1 cellular context compared by ENCODE assay signal in the genomic region with DNA sequence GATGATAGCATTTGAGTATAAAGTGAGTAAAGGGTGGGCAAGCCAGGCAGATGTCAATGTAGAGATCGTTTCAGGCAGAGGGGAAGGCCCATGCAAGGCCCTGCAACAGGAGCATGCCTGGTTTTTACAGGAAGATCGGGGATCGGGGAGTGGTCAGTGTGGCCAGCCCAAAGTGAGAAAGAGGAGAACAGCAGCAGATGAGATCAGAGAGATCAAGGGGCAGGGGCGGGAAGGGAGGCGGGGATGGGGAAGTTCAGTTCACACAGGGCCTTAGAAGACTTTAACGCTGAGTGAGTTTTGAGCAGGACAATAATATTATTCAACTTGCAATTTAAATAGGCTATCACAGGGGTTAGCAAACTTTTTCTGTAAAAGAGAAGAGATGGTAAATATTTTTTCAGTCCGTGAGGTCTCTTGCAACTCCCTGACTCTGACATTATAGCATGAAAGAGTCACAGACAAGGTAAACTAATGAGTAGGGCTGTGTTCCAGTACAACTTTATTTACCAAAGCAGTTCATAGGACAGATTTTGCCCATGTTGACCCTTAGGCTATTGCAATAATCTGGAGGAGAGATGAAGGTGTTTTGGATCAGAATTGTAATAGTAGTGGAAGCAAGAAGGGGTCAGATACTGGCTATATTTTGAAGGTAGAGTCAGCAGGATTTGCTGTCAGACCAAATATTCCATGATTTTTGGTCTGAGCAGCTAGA.
TF ChIP-seq lines count a peak whose summit lies in the region.

No MANE protein-coding gene starts in this region.

TF ChIP-seq in liver, 16 proteins besides CTCF, POLR2A, EP300 and RAD21:
- TF ChIP-seq, protein P1, sequence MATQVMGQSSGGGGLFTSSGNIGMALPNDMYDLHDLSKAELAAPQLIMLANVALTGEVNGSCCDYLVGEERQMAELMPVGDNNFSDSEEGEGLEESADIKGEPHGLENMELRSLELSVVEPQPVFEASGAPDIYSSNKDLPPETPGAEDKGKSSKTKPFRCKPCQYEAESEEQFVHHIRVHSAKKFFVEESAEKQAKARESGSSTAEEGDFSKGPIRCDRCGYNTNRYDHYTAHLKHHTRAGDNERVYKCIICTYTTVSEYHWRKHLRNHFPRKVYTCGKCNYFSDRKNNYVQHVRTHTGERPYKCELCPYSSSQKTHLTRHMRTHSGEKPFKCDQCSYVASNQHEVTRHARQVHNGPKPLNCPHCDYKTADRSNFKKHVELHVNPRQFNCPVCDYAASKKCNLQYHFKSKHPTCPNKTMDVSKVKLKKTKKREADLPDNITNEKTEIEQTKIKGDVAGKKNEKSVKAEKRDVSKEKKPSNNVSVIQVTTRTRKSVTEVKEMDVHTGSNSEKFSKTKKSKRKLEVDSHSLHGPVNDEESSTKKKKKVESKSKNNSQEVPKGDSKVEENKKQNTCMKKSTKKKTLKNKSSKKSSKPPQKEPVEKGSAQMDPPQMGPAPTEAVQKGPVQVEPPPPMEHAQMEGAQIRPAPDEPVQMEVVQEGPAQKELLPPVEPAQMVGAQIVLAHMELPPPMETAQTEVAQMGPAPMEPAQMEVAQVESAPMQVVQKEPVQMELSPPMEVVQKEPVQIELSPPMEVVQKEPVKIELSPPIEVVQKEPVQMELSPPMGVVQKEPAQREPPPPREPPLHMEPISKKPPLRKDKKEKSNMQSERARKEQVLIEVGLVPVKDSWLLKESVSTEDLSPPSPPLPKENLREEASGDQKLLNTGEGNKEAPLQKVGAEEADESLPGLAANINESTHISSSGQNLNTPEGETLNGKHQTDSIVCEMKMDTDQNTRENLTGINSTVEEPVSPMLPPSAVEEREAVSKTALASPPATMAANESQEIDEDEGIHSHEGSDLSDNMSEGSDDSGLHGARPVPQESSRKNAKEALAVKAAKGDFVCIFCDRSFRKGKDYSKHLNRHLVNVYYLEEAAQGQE (IDR thresholded peaks at IDR 0.05) = no peak
- TF ChIP-seq FOXA2 (IDR thresholded peaks at IDR 0.05) = peak; percentile 95
- peak; percentile 72 for TF ChIP-seq ZBTB33 (IDR thresholded peaks at IDR 0.05)
- TF ChIP-seq EGR1 (IDR thresholded peaks at IDR 0.05; ENCODE audit: low read depth in 2 of 2) = no peak
- peak; percentile 86 to 90 for TF ChIP-seq HNF4A (conservative IDR thresholded peaks at IDR 0.05)
- peak; percentile 91 for TF ChIP-seq FOXA1 (IDR thresholded peaks at IDR 0.05)
- peak; percentile 74 to 81 for TF ChIP-seq RXRA (IDR thresholded peaks at IDR 0.05)
- peak in 1 of 2 donors; percentile 55 for TF ChIP-seq JUND (IDR thresholded peaks at IDR 0.05)
- peak; percentile 75 for TF ChIP-seq SP1 (IDR thresholded peaks at IDR 0.05)
- TF ChIP-seq, protein P2, sequence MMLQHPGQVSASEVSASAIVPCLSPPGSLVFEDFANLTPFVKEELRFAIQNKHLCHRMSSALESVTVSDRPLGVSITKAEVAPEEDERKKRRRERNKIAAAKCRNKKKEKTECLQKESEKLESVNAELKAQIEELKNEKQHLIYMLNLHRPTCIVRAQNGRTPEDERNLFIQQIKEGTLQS (IDR thresholded peaks at IDR 0.05) = no peak
- TF ChIP-seq GABPA (IDR thresholded peaks at IDR 0.05 in 1 of 2, conservative IDR thresholded peaks at IDR 0.05 in 1 of 2) = peak in 1 of 2 donors; percentile 41
- peak; percentile 24 for TF ChIP-seq HNF4G (IDR thresholded peaks at IDR 0.05)
- TF ChIP-seq, protein P3, sequence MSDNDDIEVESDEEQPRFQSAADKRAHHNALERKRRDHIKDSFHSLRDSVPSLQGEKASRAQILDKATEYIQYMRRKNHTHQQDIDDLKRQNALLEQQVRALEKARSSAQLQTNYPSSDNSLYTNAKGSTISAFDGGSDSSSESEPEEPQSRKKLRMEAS (IDR thresholded peaks at IDR 0.05) = peak; percentile 47
- TF ChIP-seq NR2F2 (IDR thresholded peaks at IDR 0.05) = no peak
- TF ChIP-seq YY1 (IDR thresholded peaks at IDR 0.05) = peak; percentile 61
